Comparison of ENCODE assay signal across 11 cellular contexts in genomic region chr15:90115783-90116182, GRCh38.
"Had no signal": no experiment of that assay in that cellular context is flagged by ENCODE, and none has a peak within 500 bp of the region (broad histone marks: within the 10 kb centered on the region; RNA-seq: fewer than 3 reads in every experiment).

No MANE protein-coding gene starts in this region.

- DNase-seq: GM23248, GOT3, H7, H9, HCEC 1CT, HFFc6 had no signal

- H3K4me3 ChIP-seq: GM23248, GM23338, HAP-1 had no signal

- H3K9ac ChIP-seq: GM23248 had no signal

- H3K4me2 ChIP-seq: GM23338 had no signal

- FAIRE-seq: H1, H54 had no signal

- ATAC-seq: GM23338, HCT116 had no signal

- H3K36me3 ChIP-seq: HAP-1 had no signal

- H3K27ac ChIP-seq: GM23248 had no signal

- H2AFZ ChIP-seq: GM23248, GM23338 had no signal
